ENCODE assay signal across 9 cellular contexts in the genomic region with DNA sequence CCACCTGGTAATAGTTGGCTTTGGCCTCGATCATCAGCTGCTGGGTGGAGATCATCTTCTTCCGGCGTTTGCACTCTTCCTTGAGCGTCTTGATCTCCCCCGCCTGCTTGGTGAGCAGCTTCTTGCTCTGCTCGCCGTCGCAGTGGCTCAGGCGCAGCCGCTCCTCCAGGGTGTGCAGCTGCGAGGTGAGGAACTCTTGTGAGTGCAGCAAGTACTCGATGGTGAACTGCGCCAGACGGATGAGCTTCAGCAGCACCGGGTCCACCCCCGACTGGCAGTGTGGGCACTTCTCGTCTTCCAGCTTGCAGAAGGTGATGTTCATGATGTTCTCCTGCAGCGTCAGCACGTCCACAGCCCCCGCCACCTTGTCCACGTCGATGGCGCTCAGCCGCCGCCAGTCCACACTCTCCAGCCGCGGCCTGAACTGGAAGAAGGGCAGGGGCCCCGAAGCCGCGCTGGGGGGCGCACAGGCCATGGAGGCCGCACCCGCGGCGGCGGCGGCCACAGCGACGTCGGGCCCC. TPM values are rescaled to one million over a fixed set of nuclear protein-coding genes. Genes with fewer than 3 reads are reported as not detected.
DNase-seq lines count a peak whose midpoint lies in the region; ATAC-seq and TF ChIP-seq lines count a peak whose summit lies in the region.
"Had no signal": no experiment of that assay in that cellular context is flagged by ENCODE, and none has a peak within 500 bp of the region (broad histone marks: within the 10 kb centered on the region; RNA-seq: fewer than 3 reads in every experiment).

No MANE protein-coding gene starts in this region.

- peak overlapping the region; percentile 69 for H3K27ac Mint-ChIP-seq in HFFc6
- no peak overlapping the region for H3K27ac Mint-ChIP-seq in stimulated activated memory B cell treated with anti-CD40 and anti-IgM and Interleukin-4, amounts not matched to agents 10 μg/mL and 1 μg/mL and 100 μg/mL, for 72 hours
- H3K27ac Mint-ChIP-seq in naive thymus-derived CD8-positive, alpha-beta T cell = no peak overlapping the region

- H3K36me3 Mint-ChIP-seq in HFFc6 (ENCODE audit: low read depth) = peaks cover 20% of the 10 kb centered on the region
- H3K36me3 Mint-ChIP-seq in stimulated activated memory B cell treated with anti-CD40 and anti-IgM and Interleukin-4, amounts not matched to agents 10 μg/mL and 1 μg/mL and 100 μg/mL, for 72 hours = no peaks in the 10 kb centered on the region
- no peaks in the 10 kb centered on the region for H3K36me3 Mint-ChIP-seq in naive thymus-derived CD8-positive, alpha-beta T cell

- peak; percentile 29 for ATAC-seq in stimulated activated memory B cell treated with anti-CD40 and anti-IgM and Interleukin-4, amounts not matched to agents 10 μg/mL and 1 μg/mL and 100 μg/mL, for 72 hours
- no peak for ATAC-seq in naive thymus-derived CD8-positive, alpha-beta T cell

- TF ChIP-seq CTCF in HFFc6 (IDR thresholded peaks at IDR 0.05) = no peak

- DNase-seq in HFFc6 = no peak
- DNase-seq in cerebellar cortex (ENCODE audit: low spot score) = peak; percentile 22
- peak; percentile 69 for DNase-seq in kidney tubule cell (ENCODE audit: low spot score)
- no peak for DNase-seq in CD1c-positive myeloid dendritic cell (ENCODE audit: extremely low spot score)
- DNase-seq in naive thymus-derived CD8-positive, alpha-beta T cell = no peak
- no peak for DNase-seq in activated CD4-positive, CD25-positive, alpha-beta regulatory T cell (lab: John Stamatoyannopoulos, UW)
- no peak for DNase-seq in COR-L47 (lab: John Stamatoyannopoulos, UW)
- DNase-seq: NCI-H2107 had no signal

- peaks cover 5% of the 10 kb centered on the region for H3K27me3 Mint-ChIP-seq in HFFc6 (ENCODE audit: insufficient read depth)
- peaks cover 55% of the 10 kb centered on the region for H3K27me3 Mint-ChIP-seq in stimulated activated memory B cell treated with anti-CD40 and anti-IgM and Interleukin-4, amounts not matched to agents 10 μg/mL and 1 μg/mL and 100 μg/mL, for 72 hours
- H3K27me3 Mint-ChIP-seq in naive thymus-derived CD8-positive, alpha-beta T cell = peaks cover 21 to 48% (median 28%) of the 10 kb centered on the region in 5 donors

- POLR2A ChIA-PET in naive thymus-derived CD8-positive, alpha-beta T cell (lab: Charles Lee) = no interaction called here

- H3K4me3 Mint-ChIP-seq in HFFc6 = peak overlapping the region; percentile 79
- no peak overlapping the region for H3K4me3 Mint-ChIP-seq in stimulated activated memory B cell treated with anti-CD40 and anti-IgM and Interleukin-4, amounts not matched to agents 10 μg/mL and 1 μg/mL and 100 μg/mL, for 72 hours
- peak overlapping the region in 1 of 10 donors; percentile 29 for H3K4me3 Mint-ChIP-seq in naive thymus-derived CD8-positive, alpha-beta T cell

- H3K4me1 Mint-ChIP-seq in HFFc6 (ENCODE audit: low read depth) = peaks cover 36% of the 10 kb centered on the region
- H3K4me1 Mint-ChIP-seq in stimulated activated memory B cell treated with anti-CD40 and anti-IgM and Interleukin-4, amounts not matched to agents 10 μg/mL and 1 μg/mL and 100 μg/mL, for 72 hours = no peaks in the 10 kb centered on the region
- H3K4me1 Mint-ChIP-seq in naive thymus-derived CD8-positive, alpha-beta T cell = peaks cover 3 to 20% (median 18%) of the 10 kb centered on the region in 4 donors

- no peaks in the 10 kb centered on the region for H3K9me3 Mint-ChIP-seq in HFFc6
- no peaks in the 10 kb centered on the region for H3K9me3 Mint-ChIP-seq in stimulated activated memory B cell treated with anti-CD40 and anti-IgM and Interleukin-4, amounts not matched to agents 10 μg/mL and 1 μg/mL and 100 μg/mL, for 72 hours
- H3K9me3 Mint-ChIP-seq in naive thymus-derived CD8-positive, alpha-beta T cell = no peaks in the 10 kb centered on the region

RNA-seq across cellular contexts. Expression of gene DZIP1, which starts 3.2 kb away (rescaled TPM):
- 10 to 100 TPM; 39.3 to 43.8 (median 42.0) TPM for total RNA-seq in HFFc6 (2021; fragmentation: NEBNext Ultra II Directional; extraction: Animal tissue kit (Norgen Biotek cat#: 25700))
- total RNA-seq in naive thymus-derived CD8-positive, alpha-beta T cell = not detected
- polyA plus RNA-seq in naive thymus-derived CD8-positive, alpha-beta T cell = not detected

RNA-seq across cellular contexts. Expression of gene DNAJC3, which starts 35.6 kb away (rescaled TPM):
- 10 to 100 TPM; 40.6 to 53.7 (median 48.4) TPM for total RNA-seq in HFFc6 (2021; fragmentation: NEBNext Ultra II Directional; extraction: Animal tissue kit (Norgen Biotek cat#: 25700))
- total RNA-seq in naive thymus-derived CD8-positive, alpha-beta T cell = 10 to 100 TPM; 17.4 to 18.5 TPM
- 10 to 100 TPM; 11.3 to 17.0 (median 11.7) TPM for polyA plus RNA-seq in naive thymus-derived CD8-positive, alpha-beta T cell

Comparison
In these comparisons a context has a peak if more than half of its experiments do, and no peak if none do; other contexts are left out.
1. DNase-seq: peak in cerebellar cortex (single experiment) and kidney tubule cell (single experiment); none in HFFc6 (single experiment), CD1c-positive myeloid dendritic cell (single experiment), naive thymus-derived CD8-positive, alpha-beta T cell (0 of 10), activated CD4-positive, CD25-positive, alpha-beta regulatory T cell (0 of 4) and COR-L47 (single experiment).
2. RNA of gene DZIP1, which starts 3.2 kb away (total RNA-seq): 39.3 to 43.8 TPM in HFFc6; not detected in naive thymus-derived CD8-positive, alpha-beta T cell; every median in the first group is over 10 times any median in the second.